20 cellular contexts compared by ENCODE assay signal in the genomic region with DNA sequence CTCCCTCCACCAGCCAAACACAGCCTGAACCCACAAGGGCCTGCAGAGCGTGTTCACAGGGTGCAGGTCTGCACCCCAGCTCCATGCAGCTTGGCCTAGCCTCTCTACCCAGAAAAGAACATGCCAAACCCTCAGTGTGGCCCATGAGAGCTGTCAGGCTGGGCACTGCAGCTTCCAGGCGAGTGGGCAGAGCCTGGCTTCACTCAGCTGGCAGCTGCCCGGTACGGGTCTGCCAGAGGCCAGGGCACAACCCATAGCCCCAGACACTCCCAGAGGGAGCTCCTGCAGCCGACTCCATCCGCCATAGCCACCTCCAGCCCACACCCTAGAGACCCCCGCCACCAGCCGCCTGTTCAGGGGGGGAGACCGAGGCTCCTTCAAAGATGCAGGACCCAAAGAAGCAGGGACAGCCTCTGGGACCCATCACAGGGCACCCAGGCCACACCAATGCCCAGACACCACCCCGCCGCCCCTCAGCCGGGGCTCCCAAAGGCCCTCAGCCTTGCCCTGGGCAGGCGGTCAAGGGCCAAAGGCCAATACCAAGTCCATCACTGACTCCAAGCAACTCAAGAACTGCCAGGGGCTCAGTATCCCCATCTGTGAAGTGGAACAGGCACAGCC. TPM values are rescaled to one million over a fixed set of nuclear protein-coding genes. Genes with fewer than 3 reads are reported as not detected.
DNase-seq lines count a peak whose midpoint lies in the region; ATAC-seq and TF ChIP-seq lines count a peak whose summit lies in the region.
"Had no signal": no experiment of that assay in that cellular context is flagged by ENCODE, and none has a peak within 500 bp of the region (broad histone marks: within the 10 kb centered on the region; RNA-seq: fewer than 3 reads in every experiment).

No MANE protein-coding gene starts in this region.

- peaks cover 0 to 10% (median 0%) of the 10 kb centered on the region in 9 donors for H3K4me1 ChIP-seq in heart right ventricle
- H3K4me1 ChIP-seq in left ventricle myocardium inferior, result peaks cover 9% of the 10 kb centered on the region
- H3K4me1 ChIP-seq in HUES6 (ENCODE audit: control insufficient read depth, insufficient read depth, low read length), result no peaks in the 10 kb centered on the region
- H3K4me1 ChIP-seq in neural progenitor cell, result no peaks in the 10 kb centered on the region

- no peak overlapping the region for H3K4me2 ChIP-seq in neural progenitor cell

- no peaks in the 10 kb centered on the region for H3K9me3 Mint-ChIP-seq in neural progenitor cell
- H3K9me3 Mint-ChIP-seq: CD4-positive, CD25-positive, alpha-beta regulatory T cell; CD8-positive, alpha-beta memory T cell; HFFc6 had no signal

- no peaks in the 10 kb centered on the region for H3K9me3 ChIP-seq in heart right ventricle
- no peaks in the 10 kb centered on the region for H3K9me3 ChIP-seq in left ventricle myocardium inferior (replicated peaks)
- H3K9me3 ChIP-seq in HUES6 (ENCODE audit: control insufficient read depth, insufficient read depth, low read depth, low read length), result no peaks in the 10 kb centered on the region
- H3K9me3 ChIP-seq in neural progenitor cell (ENCODE audit: low read depth), result no peaks in the 10 kb centered on the region
- H3K9me3 ChIP-seq: BE2C had no signal

- H3K4me1 Mint-ChIP-seq in neural progenitor cell, result peaks cover 2% of the 10 kb centered on the region
- H3K4me1 Mint-ChIP-seq: CD4-positive, CD25-positive, alpha-beta regulatory T cell; CD8-positive, alpha-beta memory T cell had no signal

- peaks cover 5% of the 10 kb centered on the region for H4K20me1 ChIP-seq in neural progenitor cell (ENCODE audit: low read depth)

- no peaks in the 10 kb centered on the region for H3K36me3 ChIP-seq in heart right ventricle
- H3K36me3 ChIP-seq in left ventricle myocardium inferior, result no peaks in the 10 kb centered on the region
- H3K36me3 ChIP-seq in HUES6 (ENCODE audit: control insufficient read depth, insufficient read depth, low read length), result no peaks in the 10 kb centered on the region
- no peaks in the 10 kb centered on the region for H3K36me3 ChIP-seq in neural progenitor cell
- H3K36me3 ChIP-seq: BE2C had no signal

- H3K27me3 ChIP-seq in heart right ventricle (peaks cover 0 to 18% (median 0%) of the 10 kb centered on the region in 7 donors), left ventricle myocardium inferior (ENCODE audit: low read depth) (peaks cover 21% of the 10 kb centered on the region), HUES6 (ENCODE audit: control insufficient read depth, insufficient read depth, low read length) (no peaks in the 10 kb centered on the region), neural progenitor cell (no peaks in the 10 kb centered on the region)
- H3K27me3 ChIP-seq: BE2C had no signal

- H3K4me3 ChIP-seq in heart right ventricle (no peak overlapping the region), left ventricle myocardium inferior (no peak overlapping the region), HUES6 (ENCODE audit: low read depth, low read length) (no peak overlapping the region), neural progenitor cell (no peak overlapping the region)
- H3K4me3 ChIP-seq: GM12878, GM23248 had no signal

- DNase-seq in heart right ventricle, result peak in 1 of 2 donors; percentile 36
- no peak for DNase-seq in left ventricle myocardium inferior
- DNase-seq in left cardiac atrium, result no peak
- no peak for DNase-seq in neural progenitor cell (ENCODE audit: low spot score)
- no peak for DNase-seq in OCI-M1 (lab: John Stamatoyannopoulos, UW)
- DNase-seq: ACHN; BE2C; CD4-positive, CD25-positive, alpha-beta regulatory T cell; CD8-positive, alpha-beta memory T cell; COR-L47; DMS 273 treated with DMSO at 0.1 percent for 48 hours; DMS53; DND-41; EL; GM23248; HFFc6 had no signal

- H3K27ac Mint-ChIP-seq in neural progenitor cell, result peak overlapping the region; percentile 57
- H3K27ac Mint-ChIP-seq: CD4-positive, CD25-positive, alpha-beta regulatory T cell; HFFc6 had no signal

- TF ChIP-seq CTCF in heart right ventricle (IDR thresholded peaks at IDR 0.05) (no peak), left ventricle myocardium inferior (IDR thresholded peaks at IDR 0.05; ENCODE audit: borderline replicate concordance) (no peak), neural progenitor cell (IDR thresholded peaks at IDR 0.05) (no peak)

- H3K27me3 Mint-ChIP-seq in neural progenitor cell (ENCODE audit: insufficient read depth, low read depth), result peaks cover 2% of the 10 kb centered on the region
- H3K27me3 Mint-ChIP-seq: CD4-positive, CD25-positive, alpha-beta regulatory T cell; CD8-positive, alpha-beta memory T cell had no signal

- H2AFZ ChIP-seq in neural progenitor cell (replicated peaks), result no peak overlapping the region
- H2AFZ ChIP-seq: GM23248 had no signal

- H3K4me3 Mint-ChIP-seq in neural progenitor cell, result no peak overlapping the region
- H3K4me3 Mint-ChIP-seq: CD4-positive, CD25-positive, alpha-beta regulatory T cell; CD8-positive, alpha-beta memory T cell; HFFc6 had no signal

- H3K9ac ChIP-seq in HUES6 (ENCODE audit: low read length) (peak overlapping the region; percentile 11), neural progenitor cell (no peak overlapping the region)
- H3K9ac ChIP-seq: GM23248 had no signal

- H3F3A ChIP-seq in neural progenitor cell (ENCODE audit: low read depth), result no peaks in the 10 kb centered on the region

- no peaks in the 10 kb centered on the region for H3K79me2 ChIP-seq in neural progenitor cell (ENCODE audit: low read depth)

- ATAC-seq in heart right ventricle (peak in 5 of 8 donors; percentile 52 to 76 (median 66)), left cardiac atrium (peak; percentile 34), HG03457 (IDR thresholded peaks at IDR 0.05; ENCODE audit: unreplicated experiment) (no peak)
- ATAC-seq: GM12878, HCT116 had no signal

- whole genome bisulfite sequencing in heart right ventricle, 2 donors, result 82 to 83% methylated on average over 13 of the region's 13 CpGs

- no peaks in the 10 kb centered on the region for H3K36me3 Mint-ChIP-seq in neural progenitor cell
- H3K36me3 Mint-ChIP-seq: CD4-positive, CD25-positive, alpha-beta regulatory T cell; CD8-positive, alpha-beta memory T cell had no signal

- no peak overlapping the region for H3K27ac ChIP-seq in heart right ventricle
- no peak overlapping the region for H3K27ac ChIP-seq in left ventricle myocardium inferior (replicated peaks)
- H3K27ac ChIP-seq in HUES6 (ENCODE audit: low read depth, low read length), result no peak overlapping the region
- no peak overlapping the region for H3K27ac ChIP-seq in neural progenitor cell
- H3K27ac ChIP-seq: GM23248 had no signal

- intact Hi-C loops in heart right ventricle (cut with DNase I) (loop anchor here in 4 of 10 donors (5.0 to 10.0 kb wide), 3 partner anchors 48 to 156 kb away; no protein-coding TSS in a partner anchor), left ventricle myocardium inferior (cut with micrococcal nuclease) (loop anchor here (5.0 kb wide), 1 partner anchor 53 kb away; no protein-coding TSS in a partner anchor), left cardiac atrium (cut with DNase I) (no loop called here)

RNA-seq across cellular contexts. Expression of a gene that starts 42.4 kb away (rescaled TPM):
- total RNA-seq in heart right ventricle (10 to 100 TPM in 1 of 10 donors, 1 to 10 TPM in 9; 1.8 to 14.1 (median 7.1) TPM), left ventricle myocardium inferior (9.5 TPM), left cardiac atrium (10 to 100 TPM; 12.4 to 15.8 TPM), neural progenitor cell (ENCODE audit: low replicate concordance) (1.7 and 25.6 TPM in 2 replicates)
- polyA plus RNA-seq in heart right ventricle, result 1 to 10 TPM; 2.9 to 7.6 TPM

RNA-seq across cellular contexts. Expression of a gene that starts 55.9 kb away (rescaled TPM):
- 10 to 100 TPM; 42.6 to 60.7 (median 51.3) TPM for total RNA-seq in heart right ventricle
- 10 to 100 TPM; 15.1 to 34.8 TPM for polyA plus RNA-seq in heart right ventricle
- total RNA-seq in left ventricle myocardium inferior, result 54.0 TPM
- 10 to 100 TPM; 41.3 to 42.6 TPM for total RNA-seq in left cardiac atrium
- total RNA-seq in neural progenitor cell (ENCODE audit: low replicate concordance), result 10.6 and 11.5 TPM in 2 replicates
